8 cellular contexts compared by ENCODE assay signal in genomic region chrX:7133036-7133412, GRCh38. TPM values are rescaled to one million over a fixed set of nuclear protein-coding genes. Genes with fewer than 3 reads are reported as not detected.
DNase-seq lines count a peak whose midpoint lies in the region; ATAC-seq and TF ChIP-seq lines count a peak whose summit lies in the region.

No MANE protein-coding gene starts in this region.

- TF ChIP-seq CTCF in HL-60 (IDR thresholded peaks at IDR 0.05; ENCODE audit: insufficient read depth, low read length), result no peak
- no peak for TF ChIP-seq CTCF in BE2C (IDR thresholded peaks at IDR 0.05; ENCODE audit: low read depth, low read length)

- no peak overlapping the region for H3K27ac Mint-ChIP-seq in activated T-helper 1 cell treated with anti-CD3 and anti-CD28 coated beads, Interleukin-12 subunit alpha, Interleukin-12 subunit beta, Interleukin-2, Interleukin-4 antibody, amounts not matched to agents 30 ng/mL and 10 ng/mL and 1 ng/mL, durations not matched to agents 14 hours and 24 hours and 36 hours

- no peak overlapping the region for H3K14ac ChIP-seq in neuronal stem cell (ENCODE audit: low read length)

- no peak overlapping the region for H2BK120ac ChIP-seq in neuronal stem cell (ENCODE audit: low read depth, low read length)

- H3K4me3 ChIP-seq in HL-60 (replicated peaks; ENCODE audit: insufficient read depth, low read length) (no peak overlapping the region), neuronal stem cell (ENCODE audit: low read length in 2 of 2) (no peak overlapping the region), BE2C (ENCODE audit: low read depth, low read length) (no peak overlapping the region)

- peaks cover 4 to 15% of the 10 kb centered on the region in 2 donors for H3K4me1 ChIP-seq in neuronal stem cell (ENCODE audit: control insufficient read depth in 2 of 2, insufficient read depth in 1 of 2, low read depth in 1 of 2, low read length in 2 of 2)
- no peaks in the 10 kb centered on the region for H3K4me1 ChIP-seq in BE2C

- peak overlapping the region; percentile 11 for H2AFZ ChIP-seq in neuronal stem cell (ENCODE audit: low read length)

- no peak overlapping the region for H3K23ac ChIP-seq in neuronal stem cell (ENCODE audit: low read depth, low read length, poor library complexity)

- no peak for DNase-seq in HL-60 (ENCODE audit: low read depth in 1 of 2, low spot score in 1 of 2)
- peak; percentile 69 to 72 for DNase-seq in dermis microvascular lymphatic vessel endothelial cell (ENCODE audit: low read depth in 2 of 2)
- no peak for DNase-seq in neuronal stem cell (ENCODE audit: low spot score)
- DNase-seq in BE2C, result no peak
- no peak for DNase-seq in activated T-helper 1 cell treated with anti-CD3 and anti-CD28 coated beads, Interleukin-12 subunit alpha, Interleukin-12 subunit beta, Interleukin-2, Interleukin-4 antibody, amounts not matched to agents 30 ng/mL and 10 ng/mL and 1 ng/mL, durations not matched to agents 14 hours and 24 hours and 36 hours (ENCODE audit: low spot score)
- no peak for DNase-seq in DMS79 treated with DMSO at 0.1 percent for 48 hours (lab: John Stamatoyannopoulos, UW)
- DNase-seq in AG20443 (ENCODE audit: low spot score), result no peak

- H2AK5ac ChIP-seq in neuronal stem cell (ENCODE audit: low read depth, low read length), result no peak overlapping the region

- no CpG with 5 or more reads among the region's 7 CpGs for WGBS in neuronal stem cell (ENCODE audit: extremely low coverage in 2 of 2, insufficient read length in 2 of 2, insufficient replicate concordance in 1 of 2), 2 donors

- H2BK5ac ChIP-seq in neuronal stem cell (ENCODE audit: low read length), result no peak overlapping the region

- H3K9me3 Mint-ChIP-seq in activated T-helper 1 cell treated with anti-CD3 and anti-CD28 coated beads, Interleukin-12 subunit alpha, Interleukin-12 subunit beta, Interleukin-2, Interleukin-4 antibody, amounts not matched to agents 30 ng/mL and 10 ng/mL and 1 ng/mL, durations not matched to agents 14 hours and 24 hours and 36 hours, result no peaks in the 10 kb centered on the region

- no peak overlapping the region for H3K4me2 ChIP-seq in neuronal stem cell (ENCODE audit: insufficient read depth, low read length, poor library complexity, severe bottlenecking)

- no peak overlapping the region for H3K4me3 Mint-ChIP-seq in activated T-helper 1 cell treated with anti-CD3 and anti-CD28 coated beads, Interleukin-12 subunit alpha, Interleukin-12 subunit beta, Interleukin-2, Interleukin-4 antibody, amounts not matched to agents 30 ng/mL and 10 ng/mL and 1 ng/mL, durations not matched to agents 14 hours and 24 hours and 36 hours

- no peaks in the 10 kb centered on the region for H3K36me3 ChIP-seq in neuronal stem cell (replicated peaks in 1 of 2; ENCODE audit: control insufficient read depth in 2 of 2, insufficient read depth in 2 of 2, low read length in 2 of 2)
- H3K36me3 ChIP-seq in BE2C, result no peaks in the 10 kb centered on the region

- no peaks in the 10 kb centered on the region for H3K27me3 Mint-ChIP-seq in activated T-helper 1 cell treated with anti-CD3 and anti-CD28 coated beads, Interleukin-12 subunit alpha, Interleukin-12 subunit beta, Interleukin-2, Interleukin-4 antibody, amounts not matched to agents 30 ng/mL and 10 ng/mL and 1 ng/mL, durations not matched to agents 14 hours and 24 hours and 36 hours (ENCODE audit: insufficient read depth)

- no peak overlapping the region for H2BK15ac ChIP-seq in neuronal stem cell (ENCODE audit: low read length)

- intact Hi-C loops in activated T-helper 1 cell treated with anti-CD3 and anti-CD28 coated beads, Interleukin-12 subunit alpha, Interleukin-12 subunit beta, Interleukin-2, Interleukin-4 antibody, amounts not matched to agents 30 ng/mL and 10 ng/mL and 1 ng/mL, durations not matched to agents 14 hours and 24 hours and 36 hours (cut with micrococcal nuclease), result loop anchor here (5.0 kb wide), 1 partner anchor 794 kb away; the partner anchor contains the start of gene PNPLA4

- no peak overlapping the region for H3K9ac ChIP-seq in neuronal stem cell (ENCODE audit: low read depth, low read length, poor library complexity)

- peaks cover 1% of the 10 kb centered on the region for H3K36me3 Mint-ChIP-seq in activated T-helper 1 cell treated with anti-CD3 and anti-CD28 coated beads, Interleukin-12 subunit alpha, Interleukin-12 subunit beta, Interleukin-2, Interleukin-4 antibody, amounts not matched to agents 30 ng/mL and 10 ng/mL and 1 ng/mL, durations not matched to agents 14 hours and 24 hours and 36 hours (ENCODE audit: low read depth)

- no peak overlapping the region for H2BK12ac ChIP-seq in neuronal stem cell (ENCODE audit: low read length)

- H3K79me1 ChIP-seq in neuronal stem cell (ENCODE audit: low read depth, low read length), result peaks cover 3% of the 10 kb centered on the region

- no peak overlapping the region for H3K4ac ChIP-seq in neuronal stem cell (ENCODE audit: low read length)

- no peak overlapping the region for H4K91ac ChIP-seq in neuronal stem cell (ENCODE audit: low read depth, low read length, poor library complexity)

- H3K27ac ChIP-seq in HL-60 (replicated peaks), result 0 out of 2 replicates have a peak overlapping the region, but pooled peaks have one; percentile 20
- no peak overlapping the region for H3K27ac ChIP-seq in neuronal stem cell (replicated peaks; ENCODE audit: low read length)

- no peak overlapping the region for H3K18ac ChIP-seq in neuronal stem cell (ENCODE audit: low read length)

- peaks cover 16% of the 10 kb centered on the region for H3K4me1 Mint-ChIP-seq in activated T-helper 1 cell treated with anti-CD3 and anti-CD28 coated beads, Interleukin-12 subunit alpha, Interleukin-12 subunit beta, Interleukin-2, Interleukin-4 antibody, amounts not matched to agents 30 ng/mL and 10 ng/mL and 1 ng/mL, durations not matched to agents 14 hours and 24 hours and 36 hours (ENCODE audit: low read depth)

- H3K9me3 ChIP-seq in neuronal stem cell (replicated peaks in 1 of 2; ENCODE audit: control insufficient read depth in 2 of 2, insufficient read depth in 1 of 2, low read depth in 1 of 2, low read length in 2 of 2) (no peaks in the 10 kb centered on the region), BE2C (no peaks in the 10 kb centered on the region)

- peak; percentile 33 for ATAC-seq in GM18511 (IDR thresholded peaks at IDR 0.05; ENCODE audit: unreplicated experiment)

- H4K8ac ChIP-seq in neuronal stem cell (ENCODE audit: low read depth, low read length), result no peak overlapping the region

- no peaks in the 10 kb centered on the region for H3K27me3 ChIP-seq in HL-60 (ENCODE audit: insufficient read depth, poor library complexity, severe bottlenecking)
- H3K27me3 ChIP-seq in neuronal stem cell (ENCODE audit: control insufficient read depth in 3 of 3, insufficient read depth in 3 of 3, low read depth in 1 of 3, low read length in 3 of 3), result no peaks in the 10 kb centered on the region
- H3K27me3 ChIP-seq in BE2C, result no peaks in the 10 kb centered on the region

RNA-seq across cellular contexts. Expression of gene STS, which starts 14.5 kb away (rescaled TPM):
- 4.9 and 7.8 TPM in 2 replicates for total RNA-seq in dermis microvascular lymphatic vessel endothelial cell
- polyA plus RNA-seq in neuronal stem cell (2013, experiment 1 of 2), result 0.43 TPM
- 0.46 TPM for polyA plus RNA-seq in neuronal stem cell (2013, experiment 2 of 2)
- polyA plus RNA-seq in BE2C (2012; ENCODE audit: insufficient read depth, insufficient read length, low read depth), result 0.97 TPM
- total RNA-seq in activated T-helper 1 cell treated with anti-CD3 and anti-CD28 coated beads, Interleukin-12 subunit alpha, Interleukin-12 subunit beta, Interleukin-2, Interleukin-4 antibody, amounts not matched to agents 30 ng/mL and 10 ng/mL and 1 ng/mL, durations not matched to agents 14 hours and 24 hours and 36 hours, result 1.1 and 1.2 TPM in 2 replicates

RNA-seq across cellular contexts. Expression of gene PUDP, which starts 14.9 kb away (rescaled TPM):
- 10.7 and 13.8 TPM in 2 replicates for total RNA-seq in dermis microvascular lymphatic vessel endothelial cell
- 27.8 TPM for polyA plus RNA-seq in neuronal stem cell (2013, experiment 1 of 2)
- polyA plus RNA-seq in neuronal stem cell (2013, experiment 2 of 2), result 26.9 TPM
- 22.6 TPM for polyA plus RNA-seq in BE2C (2012; ENCODE audit: insufficient read depth, insufficient read length, low read depth)
- 20.1 and 23.4 TPM in 2 replicates for total RNA-seq in activated T-helper 1 cell treated with anti-CD3 and anti-CD28 coated beads, Interleukin-12 subunit alpha, Interleukin-12 subunit beta, Interleukin-2, Interleukin-4 antibody, amounts not matched to agents 30 ng/mL and 10 ng/mL and 1 ng/mL, durations not matched to agents 14 hours and 24 hours and 36 hours

Comparison
In these comparisons a context has a peak if more than half of its experiments do, and no peak if none do; other contexts are left out.
1. DNase-seq: peak in dermis microvascular lymphatic vessel endothelial cell (2 of 2); none in HL-60 (0 of 2), neuronal stem cell (single experiment), BE2C (single experiment), activated T-helper 1 cell treated with anti-CD3 and anti-CD28 coated beads, Interleukin-12 subunit alpha, Interleukin-12 subunit beta, Interleukin-2, Interleukin-4 antibody, amounts not matched to agents 30 ng/mL and 10 ng/mL and 1 ng/mL, durations not matched to agents 14 hours and 24 hours and 36 hours (single experiment), DMS79 treated with DMSO at 0.1 percent for 48 hours (single experiment) and AG20443 (single experiment).